In the genomic region with DNA sequence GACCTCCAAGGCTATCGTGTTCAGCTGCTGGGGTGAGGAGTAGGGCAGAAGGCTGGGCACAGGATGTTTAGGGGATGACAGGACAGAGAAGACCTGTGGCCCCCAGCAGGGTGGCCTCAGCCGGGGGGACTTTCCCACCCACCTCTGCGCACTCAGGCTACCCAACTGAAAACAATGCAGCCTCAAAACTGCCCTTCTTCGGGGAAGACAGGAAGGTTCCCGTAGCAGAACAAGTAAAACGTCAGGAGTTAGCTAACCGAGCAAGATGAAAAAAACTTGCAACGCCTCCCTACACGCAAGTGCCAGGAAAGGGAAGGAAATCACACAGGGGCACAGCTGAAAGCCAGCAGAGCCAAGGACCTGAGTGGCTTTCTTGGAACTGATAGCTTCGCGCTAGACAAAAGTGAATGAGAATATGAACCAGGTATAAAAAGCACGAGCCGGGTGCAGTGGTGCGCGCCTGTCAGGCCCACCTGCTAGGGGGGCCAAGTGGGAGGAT, we compare ENCODE assay signal across 9 cellular contexts. TPM values are rescaled to one million over a fixed set of nuclear protein-coding genes. Genes with fewer than 3 reads are reported as not detected.
DNase-seq lines count a peak whose midpoint lies in the region; ATAC-seq and TF ChIP-seq lines count a peak whose summit lies in the region.
"Had no signal": no experiment of that assay in that cellular context is flagged by ENCODE, and none has a peak within 500 bp of the region (broad histone marks: within the 10 kb centered on the region; RNA-seq: fewer than 3 reads in every experiment).

No MANE protein-coding gene starts in this region.

- intact Hi-C loops in IMR-90 (cut with micrococcal nuclease): no loop called here

- H3K4ac ChIP-seq in IMR-90 (ENCODE audit: low read depth, low read length): no peak overlapping the region

- H3K4me1 Mint-ChIP-seq in activated naive CD8-positive, alpha-beta T cell (ENCODE audit: low read depth): peaks cover 22% of the 10 kb centered on the region

- H4K5ac ChIP-seq in IMR-90 (ENCODE audit: low read depth, low read length): no peak overlapping the region

- H3K56ac ChIP-seq in IMR-90 (ENCODE audit: extremely low read depth, insufficient read depth, low read length): no peak overlapping the region

- DNase-seq in GM10266 (ENCODE audit: extremely low spot score) (peak; percentile 62), IMR-90 (no peak), pons (ENCODE audit: low spot score) (peak; percentile 27), glomerular visceral epithelial cell (ENCODE audit: extremely low spot score) (no peak), NCI-H2081 treated with DMSO at 0.1 percent for 48 hours (lab: John Stamatoyannopoulos, UW) (no peak)
- DNase-seq: NCI-H2171 had no signal

- H4K8ac ChIP-seq in IMR-90 (ENCODE audit: low read depth in 2 of 2, low read length in 2 of 2): no peak overlapping the region

- no peak overlapping the region for H3K27ac ChIP-seq in IMR-90 (ENCODE audit: insufficient read depth, low read length)

- no peak overlapping the region for H3K4me3 ChIP-seq in IMR-90 (ENCODE audit: insufficient read depth, low read depth, low read length)

- 54% methylated on average over 9 of the region's 15 CpGs; no CpG with 5 or more reads in 1 of the 2 experiments for WGBS in IMR-90 (ENCODE audit: extremely low coverage in 2 of 2, insufficient read length in 1 of 2), 2 experiments

- peak overlapping the region; percentile 32 for H2AFZ ChIP-seq in IMR-90 (replicated peaks; ENCODE audit: low read length, poor library complexity)

- no peaks in the 10 kb centered on the region for H3K36me3 Mint-ChIP-seq in activated naive CD8-positive, alpha-beta T cell

- ATAC-seq in IMR-90 (ENCODE audit: low read depth): no peak
- no peak for ATAC-seq in GM19324 (IDR thresholded peaks at IDR 0.05; ENCODE audit: low FRiP score, unreplicated experiment)
- no peak for ATAC-seq in HG03439 (IDR thresholded peaks at IDR 0.05; ENCODE audit: unreplicated experiment)

- H2BK120ac ChIP-seq in IMR-90 (ENCODE audit: low read depth, low read length): no peak overlapping the region

- POLR2A ChIA-PET in IMR-90 (lab: Charles Lee; ENCODE audit: unreplicated experiment): no interaction called here

- dilution Hi-C loops in IMR-90 (cut with HindIII; ENCODE audit: low sequenced_read_pairs, unreplicated experiment): no loop called here

- peak overlapping the region; percentile 87 for H3K27ac Mint-ChIP-seq in activated naive CD8-positive, alpha-beta T cell

- H3K9me3 Mint-ChIP-seq in activated naive CD8-positive, alpha-beta T cell (ENCODE audit: low read depth): no peaks in the 10 kb centered on the region

- peaks cover 12% of the 10 kb centered on the region for H3K27me3 ChIP-seq in IMR-90 (ENCODE audit: control insufficient read depth, insufficient read depth, low read length)

- CTCF ChIA-PET in IMR-90 (lab: Yijun Ruan, JAX): no interaction called here

- no peaks in the 10 kb centered on the region for H3K36me3 ChIP-seq in IMR-90 (ENCODE audit: control insufficient read depth, insufficient read depth, low read length)

- no peak for TF ChIP-seq POLR2A in IMR-90 (IDR thresholded peaks at IDR 0.05; ENCODE audit: low read depth, low read length)

- H2BK15ac ChIP-seq in IMR-90 (ENCODE audit: low read depth, low read length): no peak overlapping the region

- TF ChIP-seq CTCF in GM10266 (IDR thresholded peaks at IDR 0.05; ENCODE audit: control insufficient read depth, insufficient read depth, low read depth, missing control alignments) (no peak), IMR-90 (conservative IDR thresholded peaks at IDR 0.05; ENCODE audit: low read depth, low read length) (no peak)

- in situ Hi-C loops in IMR-90 (cut with MboI; ENCODE audit: low sequenced_read_pairs): no loop called here

- no peak overlapping the region for H2BK20ac ChIP-seq in IMR-90 (ENCODE audit: low read depth, low read length)

- H2AK5ac ChIP-seq in IMR-90 (ENCODE audit: low read depth, low read length): no peak overlapping the region

- TF ChIP-seq RAD21 in IMR-90 (IDR thresholded peaks at IDR 0.05; ENCODE audit: low read length): no peak

- H3K4me2 ChIP-seq in IMR-90 (ENCODE audit: low read depth, low read length): no peak overlapping the region

- no peaks in the 10 kb centered on the region for H4K20me1 ChIP-seq in IMR-90 (ENCODE audit: insufficient read depth, low read length)

- no peaks in the 10 kb centered on the region for H3K27me3 Mint-ChIP-seq in activated naive CD8-positive, alpha-beta T cell

- no peak overlapping the region for H3K14ac ChIP-seq in IMR-90 (replicated peaks; ENCODE audit: low read depth, low read length)

- no peaks in the 10 kb centered on the region for H3K79me1 ChIP-seq in IMR-90 (ENCODE audit: low read depth in 1 of 2, low read length in 2 of 2)

- H3K4me3 Mint-ChIP-seq in activated naive CD8-positive, alpha-beta T cell: peak overlapping the region; percentile 51

- H3K23ac ChIP-seq in IMR-90 (ENCODE audit: low read depth, low read length): no peak overlapping the region

- no peak overlapping the region for H2AK9ac ChIP-seq in IMR-90 (replicated peaks; ENCODE audit: low read depth, low read length, poor library complexity)

- H3K9me1 ChIP-seq in IMR-90 (ENCODE audit: insufficient read depth, low read length): no peaks in the 10 kb centered on the region

- no peak overlapping the region for H2BK5ac ChIP-seq in IMR-90 (ENCODE audit: low read depth, low read length, poor library complexity, severe bottlenecking)

- H3K9ac ChIP-seq in IMR-90 (ENCODE audit: low read depth, low read length): no peak overlapping the region

- no peaks in the 10 kb centered on the region for H3K9me3 ChIP-seq in IMR-90 (ENCODE audit: control insufficient read depth, insufficient read depth, low read length)

- no TSS peak for BruUV-seq in IMR-90 (replicated peaks; lab: Mats Ljungman, UMichigan)

- H3K18ac ChIP-seq in IMR-90 (ENCODE audit: low read depth, low read length): no peak overlapping the region

- peaks cover 2% of the 10 kb centered on the region; the same call in 1 of the 2 replicates for H3K4me1 ChIP-seq in IMR-90 (ENCODE audit: control insufficient read depth, insufficient read depth, low read length)

- no peak overlapping the region for H4K91ac ChIP-seq in IMR-90 (ENCODE audit: insufficient read depth, low read depth, low read length)

TF ChIP-seq in IMR-90, 13 proteins besides CTCF, POLR2A, EP300 and RAD21:
- TF ChIP-seq NFE2L2 (IDR thresholded peaks at IDR 0.05; ENCODE audit: low read depth, low read length) (no peak), RCOR1 (IDR thresholded peaks at IDR 0.05; ENCODE audit: insufficient replicate concordance, low read length) (no peak), MAZ (IDR thresholded peaks at IDR 0.05; ENCODE audit: borderline replicate concordance, low read depth, low read length) (no peak), FOS (IDR thresholded peaks at IDR 0.05; ENCODE audit: low read depth, low read length) (no peak), CHD1 (IDR thresholded peaks at IDR 0.05; ENCODE audit: low read depth, low read length) (no peak), RFX5 (IDR thresholded peaks at IDR 0.05; ENCODE audit: low read depth, low read length) (no peak)
- TF ChIP-seq, protein P1, sequence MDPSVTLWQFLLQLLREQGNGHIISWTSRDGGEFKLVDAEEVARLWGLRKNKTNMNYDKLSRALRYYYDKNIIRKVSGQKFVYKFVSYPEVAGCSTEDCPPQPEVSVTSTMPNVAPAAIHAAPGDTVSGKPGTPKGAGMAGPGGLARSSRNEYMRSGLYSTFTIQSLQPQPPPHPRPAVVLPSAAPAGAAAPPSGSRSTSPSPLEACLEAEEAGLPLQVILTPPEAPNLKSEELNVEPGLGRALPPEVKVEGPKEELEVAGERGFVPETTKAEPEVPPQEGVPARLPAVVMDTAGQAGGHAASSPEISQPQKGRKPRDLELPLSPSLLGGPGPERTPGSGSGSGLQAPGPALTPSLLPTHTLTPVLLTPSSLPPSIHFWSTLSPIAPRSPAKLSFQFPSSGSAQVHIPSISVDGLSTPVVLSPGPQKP (IDR thresholded peaks at IDR 0.05; ENCODE audit: borderline replicate concordance, low read depth, low read length): no peak

RNA-seq across cellular contexts. Expression of gene FURIN, which starts 38.4 kb away (rescaled TPM):
- 30.8 and 34.8 TPM in 2 replicates for total RNA-seq in IMR-90 (2012; rRNA removed)
- polyA plus RNA-seq in IMR-90 (2012; rRNA removed): 54.3 and 59.5 TPM in 2 replicates
- polyA plus RNA-seq in IMR-90 (2012; cell fraction: cytosol; rRNA removed): 63.9 and 93.8 TPM in 2 replicates
- polyA plus RNA-seq in IMR-90 (2012; cell fraction: nucleus; rRNA removed; ENCODE audit: low replicate concordance): 31.1 and 62.0 TPM in 2 replicates

RNA-seq across cellular contexts. Expression of gene FES, which starts 54.3 kb away (rescaled TPM):
- 9.7 and 11.7 TPM in 2 replicates for total RNA-seq in IMR-90 (2012; rRNA removed)
- polyA plus RNA-seq in IMR-90 (2012; rRNA removed): 10.5 and 12.5 TPM in 2 replicates
- 7.8 and 7.9 TPM in 2 replicates for polyA plus RNA-seq in IMR-90 (2012; cell fraction: cytosol; rRNA removed)
- 61.9 and 147 TPM in 2 replicates for polyA plus RNA-seq in IMR-90 (2012; cell fraction: nucleus; rRNA removed; ENCODE audit: low replicate concordance)

Comparison
In these comparisons a context has a peak if more than half of its experiments do, and no peak if none do; other contexts are left out.
1. DNase-seq: peak in GM10266 (single experiment) and pons (single experiment); none in IMR-90 (single experiment), glomerular visceral epithelial cell (single experiment) and NCI-H2081 treated with DMSO at 0.1 percent for 48 hours (single experiment).